Comparison of ENCODE assay signal across 17 cellular contexts in genomic region chr10:31000867-31001266, GRCh38. TPM values are rescaled to one million over a fixed set of nuclear protein-coding genes. Genes with fewer than 3 reads are reported as not detected.
A peak's percentile ranks its signal among the peaks of the same experiment; 100 is the strongest.
DNase-seq lines count a peak whose midpoint lies in the region; ATAC-seq and TF ChIP-seq lines count a peak whose summit lies in the region.
"Had no signal": no experiment of that assay in that cellular context is flagged by ENCODE, and none has a peak within 500 bp of the region (broad histone marks: within the 10 kb centered on the region; RNA-seq: fewer than 3 reads in every experiment).

No MANE protein-coding gene starts in this region.

- peak in 1 of 2 donors; percentile 47 for ATAC-seq in natural killer cell treated with Interleukin-12 subunit alpha and Interleukin-12 subunit beta and Interleukin-15 and Interleukin-18, amount 100 ng/mL, for 72 hours
- ATAC-seq in GM18517 (IDR thresholded peaks at IDR 0.05; ENCODE audit: unreplicated experiment): no peak
- ATAC-seq: activated CD4-positive, CD25-positive, alpha-beta regulatory T cell treated with anti-CD3 and anti-CD28 coated beads, Interleukin-2, amount 50 U/mL, for 24 hours had no signal

- peaks cover 8% of the 10 kb centered on the region for H3K36me3 Mint-ChIP-seq in natural killer cell treated with Interleukin-12 subunit alpha and Interleukin-12 subunit beta and Interleukin-15 and Interleukin-18, amount 100 ng/mL, for 72 hours

- peak overlapping the region; percentile 41 for H3K4me3 Mint-ChIP-seq in natural killer cell treated with Interleukin-12 subunit alpha and Interleukin-12 subunit beta and Interleukin-15 and Interleukin-18, amount 100 ng/mL, for 72 hours
- H3K4me3 Mint-ChIP-seq: T-helper 2 cell treated with Interferon-gamma antibody and Interleukin-4, amounts not matched to agents 5 μg/mL and 100 μg/mL, for 36 hours had no signal

- peak overlapping the region; percentile 5 to 17 for H3K27ac Mint-ChIP-seq in natural killer cell treated with Interleukin-12 subunit alpha and Interleukin-12 subunit beta and Interleukin-15 and Interleukin-18, amount 100 ng/mL, for 72 hours

- no peak for TF ChIP-seq CTCF in choroid plexus epithelial cell (conservative IDR thresholded peaks at IDR 0.05; ENCODE audit: low read depth, low read length)

- peaks cover 6% of the 10 kb centered on the region for H3K9me3 Mint-ChIP-seq in natural killer cell treated with Interleukin-12 subunit alpha and Interleukin-12 subunit beta and Interleukin-15 and Interleukin-18, amount 100 ng/mL, for 72 hours

- H3K4me3 ChIP-seq in choroid plexus epithelial cell (ENCODE audit: low read depth, low read length): no peak overlapping the region
- H3K4me3 ChIP-seq: colonic mucosa, ovary, thoracic aorta had no signal

- no peaks in the 10 kb centered on the region for H3K27me3 Mint-ChIP-seq in natural killer cell treated with Interleukin-12 subunit alpha and Interleukin-12 subunit beta and Interleukin-15 and Interleukin-18, amount 100 ng/mL, for 72 hours

- peaks cover 32 to 56% of the 10 kb centered on the region in 2 donors for H3K4me1 Mint-ChIP-seq in natural killer cell treated with Interleukin-12 subunit alpha and Interleukin-12 subunit beta and Interleukin-15 and Interleukin-18, amount 100 ng/mL, for 72 hours (ENCODE audit: low read depth in 2 of 2)

- DNase-seq in GF-D8 (lab: John Stamatoyannopoulos, UW) (peak; percentile 92), NOMO-1 treated with DMSO at 0.1 percent for 48 hours (lab: John Stamatoyannopoulos, UW; ENCODE audit: unreplicated experiment) (peak; percentile 94), choroid plexus epithelial cell (ENCODE audit: low read depth) (peak; percentile 35), NCI-H82 treated with DMSO at 0.1 percent for 48 hours (lab: John Stamatoyannopoulos, UW; ENCODE audit: unreplicated experiment) (no peak), nucleus accumbens (lab: John Stamatoyannopoulos, UW) (no peak), foreskin melanocyte (no peak)
- no peak for DNase-seq in natural killer cell treated with Interleukin-12 subunit alpha and Interleukin-12 subunit beta and Interleukin-15 and Interleukin-18, amount 100 ng/mL, for 72 hours (ENCODE audit: low spot score)
- DNase-seq: activated gamma-delta T cell; colonic mucosa; NCI-H1105; NCI-H2171; ovary; stimulated activated CD4-positive, alpha-beta T cell treated with anti-CD3 and anti-CD28 coated beads, Interleukin-4, amount 100 ng/mL, for 24 hours had no signal

RNA-seq across cellular contexts. Expression of gene ZNF438, which starts 30.8 kb away (rescaled TPM):
- 1 to 10 TPM; 1.9 TPM for total RNA-seq in natural killer cell treated with Interleukin-12 subunit alpha and Interleukin-12 subunit beta and Interleukin-15 and Interleukin-18, amount 100 ng/mL, for 72 hours

Comparison
In these comparisons a context has a peak if more than half of its experiments do, and no peak if none do; other contexts are left out.
1. DNase-seq: peak in GF-D8 (single experiment), NOMO-1 treated with DMSO at 0.1 percent for 48 hours (single experiment) and choroid plexus epithelial cell (single experiment); none in natural killer cell treated with Interleukin-12 subunit alpha and Interleukin-12 subunit beta and Interleukin-15 and Interleukin-18, amount 100 ng/mL, for 72 hours (single experiment), NCI-H82 treated with DMSO at 0.1 percent for 48 hours (single experiment), nucleus accumbens (0 of 56) and foreskin melanocyte (single experiment).